Comparison of ENCODE assay signal across 1 cellular context in the genomic region with DNA sequence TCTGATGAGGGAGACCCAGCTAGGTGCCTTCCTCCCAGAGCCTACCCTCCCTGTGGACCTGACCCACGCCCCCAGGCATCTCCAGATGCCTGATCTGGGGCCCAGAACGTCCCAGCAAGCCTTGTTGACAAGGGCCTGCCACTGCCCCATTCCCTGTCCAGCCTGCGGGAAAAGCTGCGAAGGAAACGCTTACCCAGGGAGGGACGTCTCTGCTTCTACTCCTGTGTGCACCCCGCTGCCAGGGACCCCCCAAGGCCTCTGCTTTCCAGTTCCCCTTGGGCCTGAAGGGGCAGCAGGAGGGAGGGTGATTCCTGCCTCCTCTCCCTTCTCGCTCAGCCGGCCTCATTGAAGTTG.
TF ChIP-seq lines count a peak whose summit lies in the region.

No MANE protein-coding gene starts in this region.

TF ChIP-seq in H1, 55 proteins besides CTCF, POLR2A, EP300 and RAD21:
- TF ChIP-seq MAFK (IDR thresholded peaks at IDR 0.05; ENCODE audit: low read depth, low read length) (no peak), EZH2 (IDR thresholded peaks at IDR 0.05; ENCODE audit: low read depth, low read length, severe bottlenecking) (no peak), TCF12 (IDR thresholded peaks at IDR 0.05; ENCODE audit: low read depth, low read length) (no peak), CTBP2 (IDR thresholded peaks at IDR 0.05; ENCODE audit: borderline replicate concordance, insufficient read depth, insufficient read length, low read length) (no peak), ZNF274 (IDR thresholded peaks at IDR 0.05; ENCODE audit: borderline replicate concordance, extremely low read depth, low read length) (no peak), KDM4A (IDR thresholded peaks at IDR 0.05; ENCODE audit: low read depth, low read length, severe bottlenecking) (no peak), SP2 (IDR thresholded peaks at IDR 0.05; ENCODE audit: low read length) (no peak), SIX5 (IDR thresholded peaks at IDR 0.05; ENCODE audit: low read depth, low read length) (no peak), FOSL1 (IDR thresholded peaks at IDR 0.05; ENCODE audit: insufficient read depth, low read depth, low read length) (no peak), TBP (IDR thresholded peaks at IDR 0.05; ENCODE audit: low read depth, low read length) (no peak), CBX5 (IDR thresholded peaks at IDR 0.05; ENCODE audit: low read depth, low read length) (no peak), YY1 (IDR thresholded peaks at IDR 0.05; ENCODE audit: low read depth, low read length) (no peak), BRCA1 (IDR thresholded peaks at IDR 0.05; ENCODE audit: low read depth, low read length) (no peak), KDM5A (IDR thresholded peaks at IDR 0.05; ENCODE audit: low read length) (no peak), RNF2 (IDR thresholded peaks at IDR 0.05; ENCODE audit: borderline replicate concordance, low read depth, low read length, missing control alignments, poor library complexity, severe bottlenecking) (no peak), BCL11A (IDR thresholded peaks at IDR 0.05; ENCODE audit: low read depth in 2 of 2, low read length in 2 of 2) (no peak), SIRT6 (IDR thresholded peaks at IDR 0.05; ENCODE audit: low read length) (no peak)
- TF ChIP-seq, protein P1, sequence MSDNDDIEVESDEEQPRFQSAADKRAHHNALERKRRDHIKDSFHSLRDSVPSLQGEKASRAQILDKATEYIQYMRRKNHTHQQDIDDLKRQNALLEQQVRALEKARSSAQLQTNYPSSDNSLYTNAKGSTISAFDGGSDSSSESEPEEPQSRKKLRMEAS (IDR thresholded peaks at IDR 0.05), result no peak
- TF ChIP-seq, protein P2, sequence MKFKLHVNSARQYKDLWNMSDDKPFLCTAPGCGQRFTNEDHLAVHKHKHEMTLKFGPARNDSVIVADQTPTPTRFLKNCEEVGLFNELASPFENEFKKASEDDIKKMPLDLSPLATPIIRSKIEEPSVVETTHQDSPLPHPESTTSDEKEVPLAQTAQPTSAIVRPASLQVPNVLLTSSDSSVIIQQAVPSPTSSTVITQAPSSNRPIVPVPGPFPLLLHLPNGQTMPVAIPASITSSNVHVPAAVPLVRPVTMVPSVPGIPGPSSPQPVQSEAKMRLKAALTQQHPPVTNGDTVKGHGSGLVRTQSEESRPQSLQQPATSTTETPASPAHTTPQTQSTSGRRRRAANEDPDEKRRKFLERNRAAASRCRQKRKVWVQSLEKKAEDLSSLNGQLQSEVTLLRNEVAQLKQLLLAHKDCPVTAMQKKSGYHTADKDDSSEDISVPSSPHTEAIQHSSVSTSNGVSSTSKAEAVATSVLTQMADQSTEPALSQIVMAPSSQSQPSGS (IDR thresholded peaks at IDR 0.05; ENCODE audit: low read length), result no peak
- TF ChIP-seq, protein P3, sequence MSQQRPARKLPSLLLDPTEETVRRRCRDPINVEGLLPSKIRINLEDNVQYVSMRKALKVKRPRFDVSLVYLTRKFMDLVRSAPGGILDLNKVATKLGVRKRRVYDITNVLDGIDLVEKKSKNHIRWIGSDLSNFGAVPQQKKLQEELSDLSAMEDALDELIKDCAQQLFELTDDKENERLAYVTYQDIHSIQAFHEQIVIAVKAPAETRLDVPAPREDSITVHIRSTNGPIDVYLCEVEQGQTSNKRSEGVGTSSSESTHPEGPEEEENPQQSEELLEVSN (IDR thresholded peaks at IDR 0.05), result no peak
